Comparison of ENCODE assay signal across 16 cellular contexts in the genomic region with DNA sequence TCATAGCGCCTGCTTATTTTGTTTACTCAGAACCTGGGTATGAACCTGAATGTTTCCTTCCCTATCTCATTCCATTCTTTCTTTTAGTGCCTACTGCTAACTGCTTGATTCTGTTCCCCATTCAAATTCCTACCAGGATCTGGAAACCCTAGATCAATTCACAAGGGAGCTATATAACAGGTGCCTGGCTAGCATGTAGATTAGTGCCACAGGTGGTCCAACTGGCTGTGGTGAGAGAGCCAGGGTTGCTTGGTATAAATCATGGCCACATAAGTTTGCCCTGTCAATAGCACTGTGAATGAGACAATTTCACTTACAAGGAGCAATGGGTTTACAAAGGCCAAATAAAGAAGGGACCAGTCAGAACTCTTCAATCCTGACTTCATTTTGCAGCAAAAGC. TPM values are rescaled to one million over a fixed set of nuclear protein-coding genes. Genes with fewer than 3 reads are reported as not detected.
DNase-seq lines count a peak whose midpoint lies in the region; ATAC-seq and TF ChIP-seq lines count a peak whose summit lies in the region.
"Had no signal": no experiment of that assay in that cellular context is flagged by ENCODE, and none has a peak within 500 bp of the region (broad histone marks: within the 10 kb centered on the region; RNA-seq: fewer than 3 reads in every experiment).

No MANE protein-coding gene starts in this region.

- H2AFZ ChIP-seq in GM23338 (no peak overlapping the region), MM.1S (ENCODE audit: low read length) (no peak overlapping the region)

- H3K36me3 ChIP-seq in GM23338 (ENCODE audit: insufficient read depth): no peaks in the 10 kb centered on the region
- no peaks in the 10 kb centered on the region for H3K36me3 ChIP-seq in psoas muscle (ENCODE audit: insufficient read depth in 1 of 2, low read depth in 1 of 2)
- no peaks in the 10 kb centered on the region for H3K36me3 ChIP-seq in MM.1S (replicated peaks; ENCODE audit: insufficient read depth, low read length)
- H3K36me3 ChIP-seq in upper lobe of left lung: no peaks in the 10 kb centered on the region

- H4K20me1 ChIP-seq in GM23338 (replicated peaks; ENCODE audit: insufficient read depth) (no peaks in the 10 kb centered on the region), MM.1S (ENCODE audit: insufficient read depth, low read length) (no peaks in the 10 kb centered on the region)

- H3K79me2 ChIP-seq in GM23338 (replicated peaks; ENCODE audit: insufficient read depth): no peaks in the 10 kb centered on the region
- no peaks in the 10 kb centered on the region for H3K79me2 ChIP-seq in MM.1S (ENCODE audit: low read length)

- no peak overlapping the region for H3K4me3 Mint-ChIP-seq in GM23338
- H3K4me3 Mint-ChIP-seq: T-helper 17 cell had no signal

- peaks cover 3% of the 10 kb centered on the region for H3K27me3 Mint-ChIP-seq in GM23338 (ENCODE audit: insufficient read depth, low read depth, poor library complexity)
- H3K27me3 Mint-ChIP-seq: T-helper 17 cell had no signal

- H3K4me2 ChIP-seq in GM23338: no peak overlapping the region
- H3K4me2 ChIP-seq in MM.1S (ENCODE audit: low read depth, low read length): no peak overlapping the region

- ATAC-seq in GM23338: peak; percentile 85
- no peak for ATAC-seq in psoas muscle
- no peak for ATAC-seq in upper lobe of left lung (ENCODE audit: low FRiP score in 2 of 2)
- ATAC-seq: K562, T-helper 17 cell had no signal

- WGBS in psoas muscle, 3 donors: 63 to 76% (median 67%) methylated on average over 1 of the region's 1 CpG
- 78 to 87% methylated on average over 1 of the region's 1 CpG for WGBS in upper lobe of left lung, 2 donors

- no peak overlapping the region for H3K27ac ChIP-seq in GM23338 (ENCODE audit: low read depth)
- H3K27ac ChIP-seq in psoas muscle: no peak overlapping the region
- H3K27ac ChIP-seq in MM.1S (ENCODE audit: low read length): no peak overlapping the region
- no peak overlapping the region for H3K27ac ChIP-seq in upper lobe of left lung

- H3K9me3 ChIP-seq in psoas muscle: no peaks in the 10 kb centered on the region
- no peaks in the 10 kb centered on the region for H3K9me3 ChIP-seq in MM.1S (replicated peaks; ENCODE audit: insufficient read depth, low read length)
- no peaks in the 10 kb centered on the region for H3K9me3 ChIP-seq in upper lobe of left lung

- H3K4me1 ChIP-seq in GM23338 (ENCODE audit: insufficient read depth): no peaks in the 10 kb centered on the region
- H3K4me1 ChIP-seq in psoas muscle: peaks cover 1% of the 10 kb centered on the region
- no peaks in the 10 kb centered on the region for H3K4me1 ChIP-seq in MM.1S (ENCODE audit: low read length)
- no peaks in the 10 kb centered on the region for H3K4me1 ChIP-seq in upper lobe of left lung

- H3K9me2 ChIP-seq in GM23338 (ENCODE audit: insufficient read depth): no peaks in the 10 kb centered on the region
- no peaks in the 10 kb centered on the region for H3K9me2 ChIP-seq in MM.1S (replicated peaks; ENCODE audit: insufficient read depth, low read length)

- TF ChIP-seq CTCF in GM23338 (conservative IDR thresholded peaks at IDR 0.05; ENCODE audit: low read depth in 2 of 2) (no peak), psoas muscle (IDR thresholded peaks at IDR 0.05) (no peak), MM.1S (IDR thresholded peaks at IDR 0.05; ENCODE audit: low read length) (no peak), upper lobe of left lung (IDR thresholded peaks at IDR 0.05) (no peak)

- no peak for TF ChIP-seq EP300 in upper lobe of left lung (IDR thresholded peaks at IDR 0.05)

- peak overlapping the region; percentile 10; the same call in 1 of the 2 replicates for H3K27ac Mint-ChIP-seq in GM23338
- H3K27ac Mint-ChIP-seq: T-helper 17 cell had no signal

- H3K4me3 ChIP-seq in GM23338 (no peak overlapping the region), psoas muscle (no peak overlapping the region), MM.1S (ENCODE audit: low read length) (no peak overlapping the region), upper lobe of left lung (no peak overlapping the region)
- H3K4me3 ChIP-seq: K562 had no signal

- H3F3A ChIP-seq in GM23338 (replicated peaks; ENCODE audit: low read depth): no peaks in the 10 kb centered on the region
- no peaks in the 10 kb centered on the region for H3F3A ChIP-seq in MM.1S (ENCODE audit: insufficient read depth, low read length)

- H3K9ac ChIP-seq in MM.1S (ENCODE audit: low read length): no peak overlapping the region

- H3K36me3 Mint-ChIP-seq in GM23338 (ENCODE audit: low read depth): no peaks in the 10 kb centered on the region

- peaks cover 21% of the 10 kb centered on the region for H3K4me1 Mint-ChIP-seq in GM23338

- intact Hi-C loops in psoas muscle (cut with DNase I): no loop called here

- no peaks in the 10 kb centered on the region for H3K9me3 Mint-ChIP-seq in GM23338
- H3K9me3 Mint-ChIP-seq: H9 had no signal

- DNase-seq in GM23338 (ENCODE audit: low spot score) (peak; percentile 27), LHCN-M2 (ENCODE audit: low read depth) (peak; percentile 47), NCI-H526 treated with DMSO at 0.1 percent for 48 hours (lab: John Stamatoyannopoulos, UW) (peak; percentile 75), iPS-NIHi11 (ENCODE audit: low spot score) (peak; percentile 14), psoas muscle (no peak), MM.1S (no peak), upper lobe of left lung (no peak)
- DNase-seq: DMS153; H9; NCI-H1436 treated with DMSO at 0.1 percent for 48 hours; NCI-H510A; NK-92 treated with Interleukin-12 subunit alpha and Interleukin-12 subunit beta, amount 100 ng/mL, for 24 hours; SHP77 treated with DMSO at 0.1 percent for 48 hours; T-helper 17 cell had no signal

- H3K27me3 ChIP-seq in GM23338 (ENCODE audit: insufficient read depth) (no peaks in the 10 kb centered on the region), psoas muscle (ENCODE audit: insufficient read depth in 3 of 3, low read length in 2 of 3) (no peaks in the 10 kb centered on the region), MM.1S (replicated peaks; ENCODE audit: insufficient read depth, low read length) (no peaks in the 10 kb centered on the region), upper lobe of left lung (no peaks in the 10 kb centered on the region)

- no peak for TF ChIP-seq POLR2A in upper lobe of left lung (IDR thresholded peaks at IDR 0.05)

TF ChIP-seq in GM23338, 12 proteins besides CTCF, POLR2A, EP300 and RAD21:
- TF ChIP-seq, protein P1, sequence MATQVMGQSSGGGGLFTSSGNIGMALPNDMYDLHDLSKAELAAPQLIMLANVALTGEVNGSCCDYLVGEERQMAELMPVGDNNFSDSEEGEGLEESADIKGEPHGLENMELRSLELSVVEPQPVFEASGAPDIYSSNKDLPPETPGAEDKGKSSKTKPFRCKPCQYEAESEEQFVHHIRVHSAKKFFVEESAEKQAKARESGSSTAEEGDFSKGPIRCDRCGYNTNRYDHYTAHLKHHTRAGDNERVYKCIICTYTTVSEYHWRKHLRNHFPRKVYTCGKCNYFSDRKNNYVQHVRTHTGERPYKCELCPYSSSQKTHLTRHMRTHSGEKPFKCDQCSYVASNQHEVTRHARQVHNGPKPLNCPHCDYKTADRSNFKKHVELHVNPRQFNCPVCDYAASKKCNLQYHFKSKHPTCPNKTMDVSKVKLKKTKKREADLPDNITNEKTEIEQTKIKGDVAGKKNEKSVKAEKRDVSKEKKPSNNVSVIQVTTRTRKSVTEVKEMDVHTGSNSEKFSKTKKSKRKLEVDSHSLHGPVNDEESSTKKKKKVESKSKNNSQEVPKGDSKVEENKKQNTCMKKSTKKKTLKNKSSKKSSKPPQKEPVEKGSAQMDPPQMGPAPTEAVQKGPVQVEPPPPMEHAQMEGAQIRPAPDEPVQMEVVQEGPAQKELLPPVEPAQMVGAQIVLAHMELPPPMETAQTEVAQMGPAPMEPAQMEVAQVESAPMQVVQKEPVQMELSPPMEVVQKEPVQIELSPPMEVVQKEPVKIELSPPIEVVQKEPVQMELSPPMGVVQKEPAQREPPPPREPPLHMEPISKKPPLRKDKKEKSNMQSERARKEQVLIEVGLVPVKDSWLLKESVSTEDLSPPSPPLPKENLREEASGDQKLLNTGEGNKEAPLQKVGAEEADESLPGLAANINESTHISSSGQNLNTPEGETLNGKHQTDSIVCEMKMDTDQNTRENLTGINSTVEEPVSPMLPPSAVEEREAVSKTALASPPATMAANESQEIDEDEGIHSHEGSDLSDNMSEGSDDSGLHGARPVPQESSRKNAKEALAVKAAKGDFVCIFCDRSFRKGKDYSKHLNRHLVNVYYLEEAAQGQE (IDR thresholded peaks at IDR 0.05; ENCODE audit: unreplicated experiment): no peak
- TF ChIP-seq NANOG (IDR thresholded peaks at IDR 0.05; ENCODE audit: borderline replicate concordance): no peak
- TF ChIP-seq JUNB (IDR thresholded peaks at IDR 0.05; ENCODE audit: unreplicated experiment): no peak

RNA-seq across cellular contexts. Expression of a gene that starts 6.6 kb away (rescaled TPM):
- total RNA-seq in GM23338 (2014; rRNA removed; shearing (Covaris generic)): 32.3 and 40.5 TPM in 2 replicates
- polyA plus RNA-seq in GM23338 (2016; fragmentation: Nextera tagmentation; extraction: Ambion mirVana) (74.2 and 86.4 TPM in 2 replicates), psoas muscle (10 to 100 TPM; 14.2 to 28.9 (median 19.2) TPM)
- total RNA-seq in LHCN-M2 (2014; rRNA removed) (13.1 and 15.9 TPM in 2 replicates), psoas muscle (10 to 100 TPM; 13.3 to 19.6 (median 16.5) TPM), upper lobe of left lung (10 to 100 TPM; 28.9 to 81.7 (median 35.5) TPM)
- polyA plus RNA-seq in LHCN-M2 (2012): 10.3 TPM

RNA-seq across cellular contexts. Expression of a gene that starts 24.6 kb away (rescaled TPM):
- total RNA-seq in GM23338 (2014; rRNA removed; shearing (Covaris generic)): 7.0 and 9.7 TPM in 2 replicates
- polyA plus RNA-seq in GM23338 (2016; fragmentation: Nextera tagmentation; extraction: Ambion mirVana) (4.2 and 4.7 TPM in 2 replicates), psoas muscle (1 to 10 TPM; 1.2 to 4.1 (median 3.6) TPM)
- total RNA-seq in LHCN-M2 (2014; rRNA removed) (0.17 TPM in 1 of 2 replicates, not detected in the other), psoas muscle (1 to 10 TPM; 1.4 to 1.8 (median 1.6) TPM), upper lobe of left lung (10 to 100 TPM in 2 of 6 donors, 1 to 10 TPM in 4; 5.0 to 12.3 (median 7.0) TPM)
- 0.28 TPM for polyA plus RNA-seq in LHCN-M2 (2012)
- total RNA-seq: K562 had no signal
- polyA plus RNA-seq: K562 had no signal

RNA-seq across cellular contexts. Expression of a gene that starts 27.2 kb away (rescaled TPM):
- 0.28 TPM in 1 of 2 replicates, not detected in the other for total RNA-seq in GM23338 (2014; rRNA removed; shearing (Covaris generic))
- polyA plus RNA-seq in GM23338 (2016; fragmentation: Nextera tagmentation; extraction: Ambion mirVana): 0.06 TPM in 1 of 2 replicates, not detected in the other
- not detected in 2 replicates for total RNA-seq in LHCN-M2 (2014; rRNA removed)
- polyA plus RNA-seq in LHCN-M2 (2012): not detected
- under 1 TPM in 1 of 4 donors, not detected in 3; 0.32 TPM for total RNA-seq in psoas muscle
- polyA plus RNA-seq in psoas muscle: under 1 TPM in 1 of 3 donors, not detected in 2; 0.09 TPM
- total RNA-seq in upper lobe of left lung: 1 to 10 TPM in 1 of 6 donors, not detected in 5; 2.1 TPM
- total RNA-seq: K562, OCI-LY7 had no signal
- polyA plus RNA-seq: K562 had no signal

Comparison
In these comparisons a context has a peak if more than half of its experiments do, and no peak if none do; other contexts are left out.
1. DNase-seq: peak in GM23338 (single experiment), LHCN-M2 (single experiment), NCI-H526 treated with DMSO at 0.1 percent for 48 hours (single experiment) and iPS-NIHi11 (single experiment); none in psoas muscle (0 of 2), MM.1S (single experiment) and upper lobe of left lung (0 of 2).